Comparison of ENCODE assay signal across 11 cellular contexts in the genomic region with DNA sequence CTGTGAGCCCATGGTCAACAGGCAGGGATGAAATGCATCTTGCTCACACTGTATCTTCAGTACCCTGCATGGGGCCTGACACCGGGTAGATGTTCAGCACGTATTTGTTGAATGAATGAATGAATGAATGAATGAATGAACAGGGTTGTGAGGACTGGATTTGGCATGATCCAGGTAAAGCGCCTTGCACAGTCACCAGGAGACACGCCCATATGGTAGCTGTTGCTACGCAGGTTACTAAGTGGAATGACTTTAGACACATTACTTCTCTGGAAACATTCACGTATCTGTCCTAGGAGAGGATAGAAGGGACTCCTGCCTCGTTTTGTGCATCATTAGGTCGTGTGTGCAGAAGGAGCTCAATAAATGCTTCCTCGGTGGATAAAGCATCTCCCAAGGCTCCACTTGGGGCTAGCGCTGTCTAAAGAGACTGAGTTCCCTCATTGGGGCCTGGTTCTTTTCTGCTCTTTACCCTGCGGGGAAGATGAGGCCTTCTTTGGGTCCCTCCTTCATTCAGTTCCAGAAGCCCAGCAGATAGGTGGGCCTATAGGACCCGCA. TPM values are rescaled to one million over a fixed set of nuclear protein-coding genes. Genes with fewer than 3 reads are reported as not detected.
A peak's percentile ranks its signal among the peaks of the same experiment; 100 is the strongest.
DNase-seq lines count a peak whose midpoint lies in the region; ATAC-seq and TF ChIP-seq lines count a peak whose summit lies in the region.
"Had no signal": no experiment of that assay in that cellular context is flagged by ENCODE, and none has a peak within 500 bp of the region (broad histone marks: within the 10 kb centered on the region; RNA-seq: fewer than 3 reads in every experiment).

No MANE protein-coding gene starts in this region.

- intact Hi-C loops in A673 (cut with micrococcal nuclease; ENCODE audit: unreplicated experiment): no loop called here

- POLR2A ChIA-PET in A673 (lab: Charles Lee; ENCODE audit: low non-redundant PET): no interaction called here

- H3K27me3 ChIP-seq in A673 (replicated peaks; ENCODE audit: insufficient read depth, low read depth, low read length, poor library complexity): peaks cover 11% of the 10 kb centered on the region
- H3K27me3 ChIP-seq in GM23248 (replicated peaks; ENCODE audit: insufficient read depth): no peaks in the 10 kb centered on the region
- peaks cover 11% of the 10 kb centered on the region for H3K27me3 ChIP-seq in BE2C

- ATAC-seq in natural killer cell treated with Interleukin-12 subunit alpha and Interleukin-12 subunit beta and Interleukin-15 and Interleukin-18, amount 100 ng/mL, for 72 hours: no peak
- no peak for ATAC-seq in GM18520 (IDR thresholded peaks at IDR 0.05; ENCODE audit: unreplicated experiment)
- ATAC-seq in GM21360 (IDR thresholded peaks at IDR 0.05; ENCODE audit: unreplicated experiment): no peak

- H3K4me2 ChIP-seq in GM23248 (ENCODE audit: unreplicated experiment): no peak overlapping the region

- in situ Hi-C loops in GM23248 (cut with MboI): loop anchor here (10.0 to 25.0 kb wide), 2 partner anchors 216 to 457 kb away; no protein-coding TSS in a partner anchor

- no peak overlapping the region for H3K9ac ChIP-seq in GM23248

- H3F3A ChIP-seq in GM23248 (ENCODE audit: insufficient read depth): peaks cover 7% of the 10 kb centered on the region; the same call in 1 of the 2 replicates

- H2AFZ ChIP-seq in GM23248: peak overlapping the region; percentile 74

- H3K27ac ChIP-seq in A673 (ENCODE audit: low read depth, low read length, poor library complexity, severe bottlenecking) (no peak overlapping the region), GM23248 (no peak overlapping the region), caudate nucleus (ENCODE audit: low read depth, low read length) (peak overlapping the region; percentile 36)

- H3K36me3 ChIP-seq in A673 (ENCODE audit: insufficient read depth, low read length, poor library complexity, severe bottlenecking) (no peaks in the 10 kb centered on the region), GM23248 (ENCODE audit: low read depth) (no peaks in the 10 kb centered on the region), BE2C (no peaks in the 10 kb centered on the region)

- H3K4me3 ChIP-seq in A673 (ENCODE audit: low read depth, low read length, poor library complexity, severe bottlenecking) (peak overlapping the region; percentile 50), GM23248 (peak overlapping the region; percentile 68; the same call in 1 of the 2 replicates), BE2C (ENCODE audit: low read depth, low read length) (no peak overlapping the region)

- H3K4me1 ChIP-seq in A673 (ENCODE audit: insufficient read depth, low read length, poor library complexity, severe bottlenecking) (no peaks in the 10 kb centered on the region), GM23248 (ENCODE audit: insufficient read depth) (peaks cover 8% of the 10 kb centered on the region; the same call in 1 of the 2 replicates), BE2C (no peaks in the 10 kb centered on the region)

- no peak for DNase-seq in A673 (ENCODE audit: low spot score)
- DNase-seq in GM23248: no peak
- no peak for DNase-seq in caudate nucleus (lab: John Stamatoyannopoulos, UW)
- no peak for DNase-seq in natural killer cell treated with Interleukin-12 subunit alpha and Interleukin-12 subunit beta and Interleukin-15 and Interleukin-18, amount 100 ng/mL, for 72 hours (ENCODE audit: low spot score)
- no peak for DNase-seq in NCI-H2029 treated with DMSO at 0.1 percent for 48 hours (lab: John Stamatoyannopoulos, UW)
- no peak for DNase-seq in BE2C
- DNase-seq: activated CD4-positive, alpha-beta T cell treated with anti-CD3 and anti-CD28 coated beads, Interleukin-2, amount 50 U/mL, for 4 hours; DND-41; Kasumi-1 had no signal

- CTCF ChIA-PET in A673 (lab: Charles Lee): no interaction called here

- H3K4me3 Mint-ChIP-seq in natural killer cell treated with Interleukin-12 subunit alpha and Interleukin-12 subunit beta and Interleukin-15 and Interleukin-18, amount 100 ng/mL, for 72 hours: peak overlapping the region; percentile 67

- BruUV-seq in A673 (replicated peaks; lab: Mats Ljungman, UMichigan): no TSS peak

- no peaks in the 10 kb centered on the region for H3K9me2 ChIP-seq in GM23248 (ENCODE audit: insufficient read depth)

- TF ChIP-seq CTCF in A673 (conservative IDR thresholded peaks at IDR 0.05; ENCODE audit: low read depth, low read length) (no peak), BE2C (IDR thresholded peaks at IDR 0.05; ENCODE audit: low read depth, low read length) (no peak)

- H3K36me3 Mint-ChIP-seq in natural killer cell treated with Interleukin-12 subunit alpha and Interleukin-12 subunit beta and Interleukin-15 and Interleukin-18, amount 100 ng/mL, for 72 hours: no peaks in the 10 kb centered on the region

- WGBS in GM23248 (ENCODE audit: low coverage in 1 of 2, low lambda C conversion rate in 2 of 2, missing lambda C conversion rate in 2 of 2), 2 experiments: 74 to 77% methylated on average over 12 of the region's 12 CpGs

- H3K4me1 Mint-ChIP-seq in natural killer cell treated with Interleukin-12 subunit alpha and Interleukin-12 subunit beta and Interleukin-15 and Interleukin-18, amount 100 ng/mL, for 72 hours (ENCODE audit: low read depth in 2 of 2): peaks cover 0 to 8% of the 10 kb centered on the region in 2 donors

- H3K9me3 ChIP-seq in A673 (ENCODE audit: low read depth, low read length, poor library complexity, severe bottlenecking) (no peaks in the 10 kb centered on the region), GM23248 (ENCODE audit: low read depth) (no peaks in the 10 kb centered on the region), BE2C (no peaks in the 10 kb centered on the region)

- H3K9me3 Mint-ChIP-seq in natural killer cell treated with Interleukin-12 subunit alpha and Interleukin-12 subunit beta and Interleukin-15 and Interleukin-18, amount 100 ng/mL, for 72 hours: no peaks in the 10 kb centered on the region

- no peaks in the 10 kb centered on the region for H3K79me2 ChIP-seq in GM23248 (ENCODE audit: insufficient read depth)

- peaks cover 34 to 35% of the 10 kb centered on the region in 2 donors for H3K27me3 Mint-ChIP-seq in natural killer cell treated with Interleukin-12 subunit alpha and Interleukin-12 subunit beta and Interleukin-15 and Interleukin-18, amount 100 ng/mL, for 72 hours

- no peaks in the 10 kb centered on the region for H4K20me1 ChIP-seq in GM23248 (ENCODE audit: insufficient read depth)

- no peak overlapping the region for H3K27ac Mint-ChIP-seq in natural killer cell treated with Interleukin-12 subunit alpha and Interleukin-12 subunit beta and Interleukin-15 and Interleukin-18, amount 100 ng/mL, for 72 hours

RNA-seq across cellular contexts. Expression of gene NDUFS5, which starts 54.2 kb away (rescaled TPM):
- 279 and 284 TPM in 2 replicates for total RNA-seq in A673 (2021)
- 257 and 319 TPM in 2 replicates for total RNA-seq in GM23248 (2014; rRNA removed; shearing (Covaris generic))
- 602 and 606 TPM in 2 replicates for polyA plus RNA-seq in GM23248 (2016; fragmentation: Nextera tagmentation; extraction: Ambion mirVana)
- total RNA-seq in natural killer cell treated with Interleukin-12 subunit alpha and Interleukin-12 subunit beta and Interleukin-15 and Interleukin-18, amount 100 ng/mL, for 72 hours: 100 to 1,000 TPM; 134 to 142 TPM
- polyA plus RNA-seq in BE2C (2012; ENCODE audit: insufficient read depth, insufficient read length, low read depth): 347 TPM
